In genomic region chr6:104718672-104719071, GRCh38 we compare ENCODE assay signal across 26 cellular contexts.
"Had no signal": no experiment of that assay in that cellular context is flagged by ENCODE, and none has a peak within 500 bp of the region (broad histone marks: within the 10 kb centered on the region; RNA-seq: fewer than 3 reads in every experiment).

No MANE protein-coding gene starts in this region.

- ATAC-seq: activated T-helper 17 cell treated with anti-CD3 and anti-CD28 coated beads, Interleukin-2, amount 50 U/mL, for 72 hours; left cardiac atrium; psoas muscle; stimulated activated naive CD8-positive, alpha-beta T cell treated with anti-CD3 and anti-CD28 coated beads, Interleukin-15, Interleukin-2, amounts not matched to agents 100 U/mL and 50 U/mL, for 24 hours; upper lobe of right lung; WTC11 had no signal

- H3K4me3 ChIP-seq: colonic mucosa, ovary, psoas muscle, right atrium auricular region, thyroid gland, upper lobe of right lung had no signal

- H3K36me3 ChIP-seq: colonic mucosa, neutrophil, ovary, right atrium auricular region, thyroid gland, upper lobe of right lung had no signal

- H3K4me1 ChIP-seq: colonic mucosa, psoas muscle, right atrium auricular region, thyroid gland, upper lobe of right lung had no signal

- FAIRE-seq: bronchial epithelial cell, frontal cortex, islet of Langerhans had no signal

- H3K9me3 ChIP-seq: colonic mucosa, neutrophil, ovary, psoas muscle, right atrium auricular region, thyroid gland, upper lobe of right lung had no signal

- DNase-seq: activated CD4-positive, alpha-beta T cell treated with anti-CD3 and anti-CD28 coated beads, Interleukin-2, amount 50 U/mL, for 4 hours; activated CD8-positive, alpha-beta memory T cell treated with anti-CD3 and anti-CD28 coated beads for 24 hours; activated CD8-positive, alpha-beta memory T cell treated with anti-CD3 and anti-CD28 coated beads, Interleukin-2, amount 50 U/mL, for 4 hours; activated naive CD8-positive, alpha-beta T cell treated with anti-CD3 and anti-CD28 coated beads for 36 hours; activated T-cell treated with anti-CD3 and anti-CD28 coated beads, Interleukin-2, amount 50 U/mL, for 24 hours; colonic mucosa; glutamatergic neuron; hippocampal formation; left cardiac atrium; ovary; psoas muscle; stimulated activated CD4-positive, alpha-beta T cell treated with anti-CD3 and anti-CD28 coated beads, Interleukin-12 subunit alpha, Interleukin-12 subunit beta, amount 100 ng/mL, for 4 hours; stimulated activated CD4-positive, alpha-beta T cell treated with anti-CD3 and anti-CD28 coated beads, Interleukin-4, amount 100 ng/mL, for 4 hours; stimulated activated naive CD8-positive, alpha-beta T cell treated with anti-CD3 and anti-CD28 coated beads, Interleukin-15, Interleukin-2, amounts not matched to agents 100 U/mL and 50 U/mL, for 24 hours; substantia nigra; T1000; thyroid gland; upper lobe of right lung had no signal

- H3K27ac ChIP-seq: colonic mucosa, epithelial cell of prostate, neutrophil, ovary, psoas muscle, right atrium auricular region, thyroid gland, upper lobe of right lung had no signal

- H3K27me3 ChIP-seq: colonic mucosa, neutrophil, ovary, right atrium auricular region, thyroid gland, upper lobe of right lung had no signal
